Comparison of ENCODE assay signal across 12 cellular contexts in the genomic region with DNA sequence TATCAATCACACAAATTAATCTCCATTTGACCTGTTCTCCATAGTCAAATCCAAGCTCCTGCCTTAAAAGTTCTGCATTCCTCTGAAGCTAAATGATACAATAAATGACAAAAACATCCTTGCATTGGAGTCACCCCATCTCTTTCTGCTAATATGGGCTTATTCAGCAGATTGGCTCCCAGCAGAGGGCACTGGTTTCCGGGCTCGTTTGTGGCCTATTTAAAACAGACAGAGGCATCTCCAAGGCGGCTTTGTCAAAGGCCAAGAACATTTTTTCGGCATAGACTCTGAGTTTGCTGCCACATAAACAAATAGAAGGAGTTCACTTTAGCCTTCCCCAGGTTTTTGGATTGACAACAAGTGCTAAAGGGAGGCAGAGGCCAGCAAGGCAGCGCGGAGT.
DNase-seq lines count a peak whose midpoint lies in the region; ATAC-seq and TF ChIP-seq lines count a peak whose summit lies in the region.
"Had no signal": no experiment of that assay in that cellular context is flagged by ENCODE, and none has a peak within 500 bp of the region (broad histone marks: within the 10 kb centered on the region; RNA-seq: fewer than 3 reads in every experiment).

No MANE protein-coding gene starts in this region.

- H2AFZ ChIP-seq in hepatocyte: no peak overlapping the region

- 60% methylated on average over 6 of the region's 6 CpGs for WGBS in hepatocyte (ENCODE audit: low lambda C conversion rate, missing lambda C conversion rate)

- H3K9me3 ChIP-seq in cardiac muscle cell (ENCODE audit: low read depth) (no peaks in the 10 kb centered on the region), hepatocyte (ENCODE audit: low read depth) (no peaks in the 10 kb centered on the region), uterus (no peaks in the 10 kb centered on the region)

- no peak overlapping the region for H3K27ac ChIP-seq in cardiac muscle cell
- H3K27ac ChIP-seq in hepatocyte: no peak overlapping the region
- H3K27ac ChIP-seq in uterus: no peak overlapping the region

- H3K36me3 ChIP-seq in cardiac muscle cell (no peaks in the 10 kb centered on the region), hepatocyte (replicated peaks; ENCODE audit: insufficient read depth, low read depth) (no peaks in the 10 kb centered on the region), uterus (no peaks in the 10 kb centered on the region)

- H3K79me2 ChIP-seq in hepatocyte: no peaks in the 10 kb centered on the region

- ATAC-seq in Right ventricle myocardium inferior (no peak), HG03565 (IDR thresholded peaks at IDR 0.05; ENCODE audit: unreplicated experiment) (no peak), GM19328 (IDR thresholded peaks at IDR 0.05; ENCODE audit: unreplicated experiment) (no peak)
- ATAC-seq: naive thymus-derived CD8-positive, alpha-beta T cell had no signal

- H3K4me2 ChIP-seq in hepatocyte: no peak overlapping the region

- DNase-seq in cardiac muscle cell (ENCODE audit: low read depth in 1 of 2, low spot score in 1 of 2): peak; percentile 36 to 64
- DNase-seq in Right ventricle myocardium inferior (ENCODE audit: missing footprints): no peak
- DNase-seq in hepatocyte (ENCODE audit: low spot score): peak; percentile 12
- peak; percentile 20 to 28 for DNase-seq in uterus
- DNase-seq in SIG-M5 (lab: John Stamatoyannopoulos, UW): no peak
- DNase-seq: CD4-positive, alpha-beta memory T cell; effector CD4-positive, alpha-beta T cell; naive thymus-derived CD8-positive, alpha-beta T cell; NCI-H510A had no signal

- TF ChIP-seq POLR2A in uterus (IDR thresholded peaks at IDR 0.05): no peak

- no peaks in the 10 kb centered on the region for H3K27me3 ChIP-seq in cardiac muscle cell
- H3K27me3 ChIP-seq in hepatocyte: no peaks in the 10 kb centered on the region
- H3K27me3 ChIP-seq in uterus: no peaks in the 10 kb centered on the region

- H3K9me2 ChIP-seq in hepatocyte (replicated peaks; ENCODE audit: insufficient read depth): no peaks in the 10 kb centered on the region

- TF ChIP-seq CTCF in cardiac muscle cell (IDR thresholded peaks at IDR 0.05; ENCODE audit: low read depth, low read length): peak; percentile 54
- TF ChIP-seq CTCF in WI38 (IDR thresholded peaks at IDR 0.05; ENCODE audit: low read depth, low read length): peak; percentile 52
- peak; percentile 27 for TF ChIP-seq CTCF in hepatocyte (IDR thresholded peaks at IDR 0.05; ENCODE audit: poor library complexity)
- TF ChIP-seq CTCF in uterus (IDR thresholded peaks at IDR 0.05): peak in 2 of 4 experiments; percentile 21 to 29

- no peaks in the 10 kb centered on the region for H3K4me1 ChIP-seq in cardiac muscle cell (ENCODE audit: low read depth)
- no peaks in the 10 kb centered on the region for H3K4me1 ChIP-seq in hepatocyte (ENCODE audit: insufficient read depth)
- no peaks in the 10 kb centered on the region for H3K4me1 ChIP-seq in uterus

- intact Hi-C loops in Right ventricle myocardium inferior (cut with DNase I): no loop called here
- intact Hi-C loops in uterus (cut with DNase I; ENCODE audit: low total_unique reads): no loop called here

- H3K4me3 ChIP-seq in cardiac muscle cell (no peak overlapping the region), WI38 (ENCODE audit: low read depth, low read length) (no peak overlapping the region), hepatocyte (no peak overlapping the region), uterus (no peak overlapping the region)

- H4K20me1 ChIP-seq in hepatocyte (ENCODE audit: insufficient read depth, poor library complexity, severe bottlenecking): no peaks in the 10 kb centered on the region

Comparison
In these comparisons a context has a peak if more than half of its experiments do, and no peak if none do; other contexts are left out.
1. DNase-seq: peak in cardiac muscle cell (2 of 2), hepatocyte (single experiment) and uterus (2 of 2); none in Right ventricle myocardium inferior (single experiment) and SIG-M5 (single experiment).